9 cellular contexts compared by ENCODE assay signal in the genomic region with DNA sequence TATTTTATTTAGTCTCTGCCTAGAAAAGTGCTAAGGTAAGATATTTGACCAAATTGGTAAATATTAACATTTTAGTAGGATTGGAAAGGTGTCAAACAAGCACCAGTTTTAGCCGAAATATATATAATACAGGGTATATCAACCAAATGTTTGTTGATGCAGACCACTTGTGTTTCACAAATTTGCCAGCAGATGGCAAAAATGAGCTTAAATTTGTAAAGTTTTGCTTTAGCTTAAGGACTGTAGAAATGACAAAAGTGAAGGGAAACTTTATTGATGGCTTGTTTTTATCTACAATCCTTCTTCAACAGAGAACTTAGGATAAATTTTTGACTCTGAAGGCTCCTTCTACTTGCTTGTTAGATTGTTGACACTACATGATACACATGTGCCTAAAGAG. TPM values are rescaled to one million over a fixed set of nuclear protein-coding genes. Genes with fewer than 3 reads are reported as not detected.
A peak's percentile ranks its signal among the peaks of the same experiment; 100 is the strongest.
DNase-seq lines count a peak whose midpoint lies in the region; ATAC-seq and TF ChIP-seq lines count a peak whose summit lies in the region.
"Had no signal": no experiment of that assay in that cellular context is flagged by ENCODE, and none has a peak within 500 bp of the region (broad histone marks: within the 10 kb centered on the region; RNA-seq: fewer than 3 reads in every experiment).

No MANE protein-coding gene starts in this region.

- H3K36me3 ChIP-seq in HEK293 (ENCODE audit: control insufficient read depth in 2 of 2, insufficient read depth in 1 of 2, low read length in 2 of 2) (no peaks in the 10 kb centered on the region), breast epithelium (no peaks in the 10 kb centered on the region), upper lobe of left lung (no peaks in the 10 kb centered on the region)

- 35 to 44% methylated on average over 1 of the region's 1 CpG for WGBS in upper lobe of left lung, 2 donors

- intact Hi-C loops in breast epithelium (cut with DNase I; ENCODE audit: low total_unique reads), result no loop called here

- H3K4me3 ChIP-seq in HEK293 (ENCODE audit: low read depth, low read length) (no peak overlapping the region), breast epithelium (no peak overlapping the region), upper lobe of left lung (no peak overlapping the region)

- TF ChIP-seq CTCF in HEK293 (tag by site-specific recombination; IDR thresholded peaks at IDR 0.05), result no peak
- TF ChIP-seq CTCF in breast epithelium (IDR thresholded peaks at IDR 0.05), result peak; percentile 23 to 54 (median 48)
- peak in 5 of 6 experiments; percentile 17 to 55 (median 28) for TF ChIP-seq CTCF in upper lobe of left lung (IDR thresholded peaks at IDR 0.05)

- in situ Hi-C loops in Caki2 (cut with HindIII; ENCODE audit: low pct_unique_long_range_greater_than_20kb, low sequenced_read_pairs), result loop anchor here (25.0 kb wide), 1 partner anchor 874 kb away; no protein-coding TSS in a partner anchor

- DNase-seq in Caki2 (ENCODE audit: low read depth) (peak; percentile 58), RPMI8226 (peak; percentile 70), breast epithelium (ENCODE audit: low spot score in 2 of 2) (no peak), lung microvascular endothelial cell (ENCODE audit: low read depth in 2 of 2) (peak; percentile 54 to 69), upper lobe of left lung (no peak)
- DNase-seq: activated B cell treated with CpG ODN at 0.5 μM for 24 hours had no signal

- no peaks in the 10 kb centered on the region for H3K27me3 ChIP-seq in breast epithelium
- no peaks in the 10 kb centered on the region for H3K27me3 ChIP-seq in upper lobe of left lung

- ATAC-seq in upper lobe of left lung (ENCODE audit: low FRiP score in 2 of 2), result no peak
- ATAC-seq in HG03571 (IDR thresholded peaks at IDR 0.05; ENCODE audit: unreplicated experiment), result no peak
- no peak for ATAC-seq in HG03139 (IDR thresholded peaks at IDR 0.05; ENCODE audit: unreplicated experiment)

- H3K4me1 ChIP-seq in HEK293 (ENCODE audit: control insufficient read depth, insufficient read depth, low read length), result no peaks in the 10 kb centered on the region
- no peaks in the 10 kb centered on the region for H3K4me1 ChIP-seq in breast epithelium
- peaks cover 3 to 8% (median 5%) of the 10 kb centered on the region in 4 donors for H3K4me1 ChIP-seq in upper lobe of left lung

- TF ChIP-seq POLR2A in breast epithelium (IDR thresholded peaks at IDR 0.05), result no peak
- no peak for TF ChIP-seq POLR2A in upper lobe of left lung (IDR thresholded peaks at IDR 0.05)

- no peak overlapping the region for H3K27ac ChIP-seq in HEK293 (ENCODE audit: extremely low read depth, low read depth, low read length)
- no peak overlapping the region for H3K27ac ChIP-seq in breast epithelium
- H3K27ac ChIP-seq in upper lobe of left lung, result no peak overlapping the region

- CTCF ChIA-PET in HEK293 (lab: Yijun Ruan, JAX), result interaction anchor here (0.5 to 5.5 kb wide), 25 partner anchors 11 to 944 kb away, joined by 3 to 62 read pairs (median 3); no protein-coding TSS in a partner anchor

- TF ChIP-seq EP300 in upper lobe of left lung (IDR thresholded peaks at IDR 0.05), result no peak

- POLR2A ChIA-PET in HEK293 (lab: Yijun Ruan, JAX), result no interaction called here

- no peaks in the 10 kb centered on the region for H3K9me3 ChIP-seq in HEK293 (ENCODE audit: control insufficient read depth, insufficient read depth, low read depth, low read length)
- no peaks in the 10 kb centered on the region for H3K9me3 ChIP-seq in breast epithelium
- H3K9me3 ChIP-seq in upper lobe of left lung, result no peaks in the 10 kb centered on the region

TF ChIP-seq in HEK293, 187 proteins besides CTCF, POLR2A, EP300 and RAD21:
- TF ChIP-seq ZNF654 (tag by site-specific recombination; IDR thresholded peaks at IDR 0.05; ENCODE audit: low read depth) (peak; percentile 48), ZNF266 (tag by site-specific recombination; IDR thresholded peaks at IDR 0.05; ENCODE audit: low read depth) (no peak)

RNA-seq across cellular contexts. Expression of a gene that starts 4.8 kb away (rescaled TPM):
- 15.7 and 27.0 TPM in 2 replicates for total RNA-seq in Caki2 (2014; rRNA removed; shearing (Covaris generic); ENCODE audit: low replicate concordance)
- total RNA-seq in breast epithelium (10 to 100 TPM; 12.5 to 20.5 (median 17.0) TPM), lung microvascular endothelial cell (15.5 and 20.0 TPM in 2 replicates), upper lobe of left lung (10 to 100 TPM in 4 of 6 donors, 1 to 10 TPM in 2; 2.7 to 24.1 (median 11.3) TPM)

RNA-seq across cellular contexts. Expression of a gene that starts 59.7 kb away (rescaled TPM):
- total RNA-seq in Caki2 (2014; rRNA removed; shearing (Covaris generic); ENCODE audit: low replicate concordance), result not detected in 2 replicates
- total RNA-seq in breast epithelium (not detected), lung microvascular endothelial cell (not detected in 2 replicates), upper lobe of left lung (not detected)
- total RNA-seq: activated B cell treated with CpG ODN at 0.5 μM for 24 hours had no signal

Comparison
In these comparisons a context has a peak if more than half of its experiments do, and no peak if none do; other contexts are left out.
1. DNase-seq: peak in Caki2 (single experiment), RPMI8226 (single experiment) and lung microvascular endothelial cell (2 of 2); none in breast epithelium (0 of 2) and upper lobe of left lung (0 of 2).